1 cellular context compared by ENCODE assay signal in the genomic region with DNA sequence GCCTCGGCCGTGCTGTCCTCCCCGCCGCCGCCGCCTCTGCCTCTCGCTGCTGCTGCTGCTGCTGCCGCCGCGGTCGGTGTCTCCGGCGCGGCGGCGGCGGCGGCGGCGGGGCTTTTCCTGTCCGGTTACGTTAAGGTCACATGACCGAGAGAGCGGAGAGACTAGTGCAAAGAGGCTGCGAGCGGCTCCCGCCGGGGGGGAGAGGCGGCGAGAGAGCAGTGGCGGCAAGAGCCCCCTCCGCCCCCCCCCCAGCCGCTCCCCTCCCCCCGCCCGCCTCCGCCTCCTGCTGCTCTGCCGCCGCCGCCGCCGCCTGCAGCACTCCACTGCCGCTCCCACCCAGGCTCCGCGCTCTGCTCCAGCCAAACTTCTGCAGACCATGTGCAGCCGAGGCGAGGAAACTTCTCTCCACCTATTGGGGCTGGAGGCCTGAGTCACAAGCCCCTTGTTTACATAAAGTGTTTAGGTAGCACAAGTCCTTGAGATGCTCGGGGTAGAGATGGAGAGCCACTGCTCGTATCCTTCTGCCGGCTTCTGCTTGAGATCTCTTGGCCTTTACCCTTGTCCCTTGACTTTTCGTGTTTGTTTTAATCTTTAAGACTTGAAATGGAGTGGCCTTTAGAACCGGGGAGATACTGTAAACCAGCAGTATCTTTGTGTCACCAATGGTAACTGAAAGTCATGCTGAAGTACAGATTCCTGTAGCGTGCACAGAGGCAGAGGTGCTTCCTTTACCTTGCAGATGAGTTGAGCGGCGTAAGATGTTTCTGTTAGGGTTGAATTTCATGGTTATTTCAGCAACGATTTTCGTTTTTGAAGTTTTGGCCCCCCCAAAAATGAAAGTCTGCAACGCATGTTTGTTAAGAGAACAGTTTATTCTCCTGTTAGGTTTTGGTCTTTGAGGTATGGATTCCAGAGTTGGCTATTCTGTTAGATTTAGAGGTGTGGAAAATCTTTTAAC.
TF ChIP-seq lines count a peak whose summit lies in the region.

A gene with protein sequence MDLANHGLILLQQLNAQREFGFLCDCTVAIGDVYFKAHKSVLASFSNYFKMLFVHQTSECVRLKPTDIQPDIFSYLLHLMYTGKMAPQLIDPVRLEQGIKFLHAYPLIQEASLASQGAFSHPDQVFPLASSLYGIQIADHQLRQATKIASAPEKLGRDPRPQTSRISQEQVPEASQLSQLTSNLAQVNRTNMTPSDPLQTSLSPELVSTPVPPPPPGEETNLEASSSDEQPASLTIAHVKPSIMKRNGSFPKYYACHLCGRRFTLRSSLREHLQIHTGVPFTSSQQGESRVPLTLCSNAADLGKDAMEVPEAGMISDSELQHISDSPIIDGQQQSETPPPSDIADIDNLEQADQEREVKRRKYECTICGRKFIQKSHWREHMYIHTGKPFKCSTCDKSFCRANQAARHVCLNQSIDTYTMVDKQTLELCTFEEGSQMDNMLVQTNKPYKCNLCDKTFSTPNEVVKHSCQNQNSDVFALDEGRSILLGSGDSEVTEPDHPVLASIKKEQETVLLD (minus strand): TSS at position 89 of the 958 bp plus-strand sequence. CDS start 17,922 bp downstream, outside the sequence.

TF ChIP-seq in HepG2, 621 proteins besides CTCF, POLR2A, EP300 and RAD21 (continued from another document and continues in another):
- TF ChIP-seq ZFP82 (CRISPR knock-in tag; IDR thresholded peaks at IDR 0.05; ENCODE audit: borderline replicate concordance): no peak
- TF ChIP-seq SKI (IDR thresholded peaks at IDR 0.05; ENCODE audit: partially characterized antibody): peak; percentile 2
- TF ChIP-seq, protein P1, sequence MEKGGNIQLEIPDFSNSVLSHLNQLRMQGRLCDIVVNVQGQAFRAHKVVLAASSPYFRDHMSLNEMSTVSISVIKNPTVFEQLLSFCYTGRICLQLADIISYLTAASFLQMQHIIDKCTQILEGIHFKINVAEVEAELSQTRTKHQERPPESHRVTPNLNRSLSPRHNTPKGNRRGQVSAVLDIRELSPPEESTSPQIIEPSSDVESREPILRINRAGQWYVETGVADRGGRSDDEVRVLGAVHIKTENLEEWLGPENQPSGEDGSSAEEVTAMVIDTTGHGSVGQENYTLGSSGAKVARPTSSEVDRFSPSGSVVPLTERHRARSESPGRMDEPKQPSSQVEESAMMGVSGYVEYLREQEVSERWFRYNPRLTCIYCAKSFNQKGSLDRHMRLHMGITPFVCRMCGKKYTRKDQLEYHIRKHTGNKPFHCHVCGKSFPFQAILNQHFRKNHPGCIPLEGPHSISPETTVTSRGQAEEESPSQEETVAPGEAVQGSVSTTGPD (CRISPR knock-in tag; IDR thresholded peaks at IDR 0.05): no peak
- TF ChIP-seq, protein P2, sequence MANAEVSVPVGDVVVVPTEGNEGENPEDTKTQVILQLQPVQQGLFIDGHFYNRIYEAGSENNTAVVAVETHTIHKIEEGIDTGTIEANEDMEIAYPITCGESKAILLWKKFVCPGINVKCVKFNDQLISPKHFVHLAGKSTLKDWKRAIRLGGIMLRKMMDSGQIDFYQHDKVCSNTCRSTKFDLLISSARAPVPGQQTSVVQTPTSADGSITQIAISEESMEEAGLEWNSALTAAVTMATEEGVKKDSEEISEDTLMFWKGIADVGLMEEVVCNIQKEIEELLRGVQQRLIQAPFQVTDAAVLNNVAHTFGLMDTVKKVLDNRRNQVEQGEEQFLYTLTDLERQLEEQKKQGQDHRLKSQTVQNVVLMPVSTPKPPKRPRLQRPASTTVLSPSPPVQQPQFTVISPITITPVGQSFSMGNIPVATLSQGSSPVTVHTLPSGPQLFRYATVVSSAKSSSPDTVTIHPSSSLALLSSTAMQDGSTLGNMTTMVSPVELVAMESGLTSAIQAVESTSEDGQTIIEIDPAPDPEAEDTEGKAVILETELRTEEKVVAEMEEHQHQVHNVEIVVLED (CRISPR knock-in tag; IDR thresholded peaks at IDR 0.05; ENCODE audit: borderline replicate concordance): 0 out of 2 replicates have a peak, but pooled peaks have one; percentile 38
- no peak for TF ChIP-seq ZFP41 (CRISPR knock-in tag; IDR thresholded peaks at IDR 0.05; ENCODE audit: borderline replicate concordance)
- TF ChIP-seq, protein P3, sequence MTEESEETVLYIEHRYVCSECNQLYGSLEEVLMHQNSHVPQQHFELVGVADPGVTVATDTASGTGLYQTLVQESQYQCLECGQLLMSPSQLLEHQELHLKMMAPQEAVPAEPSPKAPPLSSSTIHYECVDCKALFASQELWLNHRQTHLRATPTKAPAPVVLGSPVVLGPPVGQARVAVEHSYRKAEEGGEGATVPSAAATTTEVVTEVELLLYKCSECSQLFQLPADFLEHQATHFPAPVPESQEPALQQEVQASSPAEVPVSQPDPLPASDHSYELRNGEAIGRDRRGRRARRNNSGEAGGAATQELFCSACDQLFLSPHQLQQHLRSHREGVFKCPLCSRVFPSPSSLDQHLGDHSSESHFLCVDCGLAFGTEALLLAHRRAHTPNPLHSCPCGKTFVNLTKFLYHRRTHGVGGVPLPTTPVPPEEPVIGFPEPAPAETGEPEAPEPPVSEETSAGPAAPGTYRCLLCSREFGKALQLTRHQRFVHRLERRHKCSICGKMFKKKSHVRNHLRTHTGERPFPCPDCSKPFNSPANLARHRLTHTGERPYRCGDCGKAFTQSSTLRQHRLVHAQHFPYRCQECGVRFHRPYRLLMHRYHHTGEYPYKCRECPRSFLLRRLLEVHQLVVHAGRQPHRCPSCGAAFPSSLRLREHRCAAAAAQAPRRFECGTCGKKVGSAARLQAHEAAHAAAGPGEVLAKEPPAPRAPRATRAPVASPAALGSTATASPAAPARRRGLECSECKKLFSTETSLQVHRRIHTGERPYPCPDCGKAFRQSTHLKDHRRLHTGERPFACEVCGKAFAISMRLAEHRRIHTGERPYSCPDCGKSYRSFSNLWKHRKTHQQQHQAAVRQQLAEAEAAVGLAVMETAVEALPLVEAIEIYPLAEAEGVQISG (CRISPR knock-in tag; IDR thresholded peaks at IDR 0.05): no peak; the same call in 1 of the 2 replicates
- no peak for TF ChIP-seq ZNF724P (CRISPR knock-in tag; IDR thresholded peaks at IDR 0.05; ENCODE audit: borderline replicate concordance)
- TF ChIP-seq CBFB (CRISPR knock-in tag; IDR thresholded peaks at IDR 0.05): no peak
- TF ChIP-seq, protein P4, sequence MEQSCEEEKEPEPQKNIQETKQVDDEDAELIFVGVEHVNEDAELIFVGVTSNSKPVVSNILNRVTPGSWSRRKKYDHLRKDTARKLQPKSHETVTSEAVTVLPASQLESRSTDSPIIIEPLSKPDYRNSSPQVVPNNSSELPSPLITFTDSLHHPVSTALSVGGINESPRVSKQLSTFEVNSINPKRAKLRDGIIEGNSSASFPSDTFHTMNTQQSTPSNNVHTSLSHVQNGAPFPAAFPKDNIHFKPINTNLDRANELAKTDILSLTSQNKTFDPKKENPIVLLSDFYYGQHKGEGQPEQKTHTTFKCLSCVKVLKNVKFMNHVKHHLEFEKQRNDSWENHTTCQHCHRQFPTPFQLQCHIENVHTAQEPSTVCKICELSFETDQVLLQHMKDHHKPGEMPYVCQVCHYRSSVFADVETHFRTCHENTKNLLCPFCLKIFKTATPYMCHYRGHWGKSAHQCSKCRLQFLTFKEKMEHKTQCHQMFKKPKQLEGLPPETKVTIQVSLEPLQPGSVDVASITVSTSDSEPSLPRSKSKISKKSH (CRISPR knock-in tag; IDR thresholded peaks at IDR 0.05; ENCODE audit: borderline replicate concordance): no peak
- TF ChIP-seq MTA3 (CRISPR knock-in tag; IDR thresholded peaks at IDR 0.05): no peak
- no peak for TF ChIP-seq ZNF460 (CRISPR knock-in tag; IDR thresholded peaks at IDR 0.05; ENCODE audit: borderline replicate concordance)
- no peak for TF ChIP-seq ZNF251 (CRISPR knock-in tag; IDR thresholded peaks at IDR 0.05)
- TF ChIP-seq, protein P5, sequence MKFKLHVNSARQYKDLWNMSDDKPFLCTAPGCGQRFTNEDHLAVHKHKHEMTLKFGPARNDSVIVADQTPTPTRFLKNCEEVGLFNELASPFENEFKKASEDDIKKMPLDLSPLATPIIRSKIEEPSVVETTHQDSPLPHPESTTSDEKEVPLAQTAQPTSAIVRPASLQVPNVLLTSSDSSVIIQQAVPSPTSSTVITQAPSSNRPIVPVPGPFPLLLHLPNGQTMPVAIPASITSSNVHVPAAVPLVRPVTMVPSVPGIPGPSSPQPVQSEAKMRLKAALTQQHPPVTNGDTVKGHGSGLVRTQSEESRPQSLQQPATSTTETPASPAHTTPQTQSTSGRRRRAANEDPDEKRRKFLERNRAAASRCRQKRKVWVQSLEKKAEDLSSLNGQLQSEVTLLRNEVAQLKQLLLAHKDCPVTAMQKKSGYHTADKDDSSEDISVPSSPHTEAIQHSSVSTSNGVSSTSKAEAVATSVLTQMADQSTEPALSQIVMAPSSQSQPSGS (CRISPR knock-in tag; IDR thresholded peaks at IDR 0.05): no peak
- TF ChIP-seq U2AF1 (optimal IDR thresholded peaks at IDR 0.05; ENCODE audit: low read depth, low read length): no peak
- TF ChIP-seq NR3C1 (CRISPR knock-in tag; IDR thresholded peaks at IDR 0.05): no peak
- TF ChIP-seq, protein P6, sequence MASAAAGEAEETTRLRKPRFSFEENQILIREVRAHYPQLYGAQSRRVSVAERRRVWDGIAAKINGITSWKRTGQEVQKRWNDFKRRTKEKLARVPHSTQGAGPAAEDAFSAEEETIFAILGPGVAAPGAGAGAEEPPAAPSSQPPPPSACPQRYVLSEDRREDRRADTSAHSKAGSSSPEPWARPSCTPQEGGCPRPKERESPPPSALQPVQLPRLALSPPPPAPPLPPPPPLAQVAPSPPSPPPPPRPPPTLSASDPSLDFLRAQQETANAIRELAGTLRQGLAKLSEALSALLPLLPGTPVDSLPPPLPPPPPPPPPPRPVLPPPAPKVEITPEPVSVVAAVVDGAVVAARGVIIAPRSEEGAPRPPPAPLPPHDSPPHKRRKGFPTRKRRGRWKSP (CRISPR knock-in tag; IDR thresholded peaks at IDR 0.05): peak; percentile 66; the same call in 1 of the 2 replicates
- peak; percentile 70; the same call in 1 of the 2 replicates for TF ChIP-seq ZNF451 (CRISPR knock-in tag; IDR thresholded peaks at IDR 0.05)
- peak; percentile 60; the same call in 1 of the 2 replicates for TF ChIP-seq HOXA7 (CRISPR knock-in tag; IDR thresholded peaks at IDR 0.05)
- TF ChIP-seq, protein P7, sequence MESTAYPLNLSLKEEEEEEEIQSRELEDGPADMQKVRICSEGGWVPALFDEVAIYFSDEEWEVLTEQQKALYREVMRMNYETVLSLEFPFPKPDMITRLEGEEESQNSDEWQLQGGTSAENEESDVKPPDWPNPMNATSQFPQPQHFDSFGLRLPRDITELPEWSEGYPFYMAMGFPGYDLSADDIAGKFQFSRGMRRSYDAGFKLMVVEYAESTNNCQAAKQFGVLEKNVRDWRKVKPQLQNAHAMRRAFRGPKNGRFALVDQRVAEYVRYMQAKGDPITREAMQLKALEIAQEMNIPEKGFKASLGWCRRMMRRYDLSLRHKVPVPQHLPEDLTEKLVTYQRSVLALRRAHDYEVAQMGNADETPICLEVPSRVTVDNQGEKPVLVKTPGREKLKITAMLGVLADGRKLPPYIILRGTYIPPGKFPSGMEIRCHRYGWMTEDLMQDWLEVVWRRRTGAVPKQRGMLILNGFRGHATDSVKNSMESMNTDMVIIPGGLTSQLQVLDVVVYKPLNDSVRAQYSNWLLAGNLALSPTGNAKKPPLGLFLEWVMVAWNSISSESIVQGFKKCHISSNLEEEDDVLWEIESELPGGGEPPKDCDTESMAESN (CRISPR knock-in tag; conservative IDR thresholded peaks at IDR 0.05): no peak
- TF ChIP-seq PRPF4 (IDR thresholded peaks at IDR 0.05; ENCODE audit: low read depth, low read length, poor library complexity, severe bottlenecking): no peak
- no peak for TF ChIP-seq MTF2 (CRISPR knock-in tag; IDR thresholded peaks at IDR 0.05; ENCODE audit: borderline replicate concordance)
- TF ChIP-seq ZNF138 (CRISPR knock-in tag; IDR thresholded peaks at IDR 0.05; ENCODE audit: low read depth): no peak
- no peak for TF ChIP-seq ZFP62 (CRISPR knock-in tag; IDR thresholded peaks at IDR 0.05)
- TF ChIP-seq, protein P8, sequence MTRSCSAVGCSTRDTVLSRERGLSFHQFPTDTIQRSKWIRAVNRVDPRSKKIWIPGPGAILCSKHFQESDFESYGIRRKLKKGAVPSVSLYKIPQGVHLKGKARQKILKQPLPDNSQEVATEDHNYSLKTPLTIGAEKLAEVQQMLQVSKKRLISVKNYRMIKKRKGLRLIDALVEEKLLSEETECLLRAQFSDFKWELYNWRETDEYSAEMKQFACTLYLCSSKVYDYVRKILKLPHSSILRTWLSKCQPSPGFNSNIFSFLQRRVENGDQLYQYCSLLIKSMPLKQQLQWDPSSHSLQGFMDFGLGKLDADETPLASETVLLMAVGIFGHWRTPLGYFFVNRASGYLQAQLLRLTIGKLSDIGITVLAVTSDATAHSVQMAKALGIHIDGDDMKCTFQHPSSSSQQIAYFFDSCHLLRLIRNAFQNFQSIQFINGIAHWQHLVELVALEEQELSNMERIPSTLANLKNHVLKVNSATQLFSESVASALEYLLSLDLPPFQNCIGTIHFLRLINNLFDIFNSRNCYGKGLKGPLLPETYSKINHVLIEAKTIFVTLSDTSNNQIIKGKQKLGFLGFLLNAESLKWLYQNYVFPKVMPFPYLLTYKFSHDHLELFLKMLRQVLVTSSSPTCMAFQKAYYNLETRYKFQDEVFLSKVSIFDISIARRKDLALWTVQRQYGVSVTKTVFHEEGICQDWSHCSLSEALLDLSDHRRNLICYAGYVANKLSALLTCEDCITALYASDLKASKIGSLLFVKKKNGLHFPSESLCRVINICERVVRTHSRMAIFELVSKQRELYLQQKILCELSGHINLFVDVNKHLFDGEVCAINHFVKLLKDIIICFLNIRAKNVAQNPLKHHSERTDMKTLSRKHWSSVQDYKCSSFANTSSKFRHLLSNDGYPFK (CRISPR knock-in tag; IDR thresholded peaks at IDR 0.05; ENCODE audit: borderline replicate concordance): no peak
- TF ChIP-seq, protein P9, sequence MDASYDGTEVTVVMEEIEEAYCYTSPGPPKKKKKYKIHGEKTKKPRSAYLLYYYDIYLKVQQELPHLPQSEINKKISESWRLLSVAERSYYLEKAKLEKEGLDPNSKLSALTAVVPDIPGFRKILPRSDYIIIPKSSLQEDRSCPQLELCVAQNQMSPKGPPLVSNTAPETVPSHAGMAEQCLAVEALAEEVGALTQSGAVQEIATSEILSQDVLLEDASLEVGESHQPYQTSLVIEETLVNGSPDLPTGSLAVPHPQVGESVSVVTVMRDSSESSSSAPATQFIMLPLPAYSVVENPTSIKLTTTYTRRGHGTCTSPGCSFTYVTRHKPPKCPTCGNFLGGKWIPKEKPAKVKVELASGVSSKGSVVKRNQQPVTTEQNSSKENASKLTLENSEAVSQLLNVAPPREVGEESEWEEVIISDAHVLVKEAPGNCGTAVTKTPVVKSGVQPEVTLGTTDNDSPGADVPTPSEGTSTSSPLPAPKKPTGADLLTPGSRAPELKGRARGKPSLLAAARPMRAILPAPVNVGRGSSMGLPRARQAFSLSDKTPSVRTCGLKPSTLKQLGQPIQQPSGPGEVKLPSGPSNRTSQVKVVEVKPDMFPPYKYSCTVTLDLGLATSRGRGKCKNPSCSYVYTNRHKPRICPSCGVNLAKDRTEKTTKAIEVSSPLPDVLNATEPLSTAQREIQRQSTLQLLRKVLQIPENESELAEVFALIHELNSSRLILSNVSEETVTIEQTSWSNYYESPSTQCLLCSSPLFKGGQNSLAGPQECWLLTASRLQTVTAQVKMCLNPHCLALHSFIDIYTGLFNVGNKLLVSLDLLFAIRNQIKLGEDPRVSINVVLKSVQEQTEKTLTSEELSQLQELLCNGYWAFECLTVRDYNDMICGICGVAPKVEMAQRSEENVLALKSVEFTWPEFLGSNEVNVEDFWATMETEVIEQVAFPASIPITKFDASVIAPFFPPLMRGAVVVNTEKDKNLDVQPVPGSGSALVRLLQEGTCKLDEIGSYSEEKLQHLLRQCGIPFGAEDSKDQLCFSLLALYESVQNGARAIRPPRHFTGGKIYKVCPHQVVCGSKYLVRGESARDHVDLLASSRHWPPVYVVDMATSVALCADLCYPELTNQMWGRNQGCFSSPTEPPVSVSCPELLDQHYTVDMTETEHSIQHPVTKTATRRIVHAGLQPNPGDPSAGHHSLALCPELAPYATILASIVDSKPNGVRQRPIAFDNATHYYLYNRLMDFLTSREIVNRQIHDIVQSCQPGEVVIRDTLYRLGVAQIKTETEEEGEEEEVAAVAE (CRISPR knock-in tag; IDR thresholded peaks at IDR 0.05; ENCODE audit: borderline replicate concordance): no peak
